Comparison of ENCODE assay signal across 13 cellular contexts in genomic region chr2:207148025-207148424, GRCh38. TPM values are rescaled to one million over a fixed set of nuclear protein-coding genes. Genes with fewer than 3 reads are reported as not detected.
DNase-seq lines count a peak whose midpoint lies in the region; ATAC-seq, FAIRE-seq and TF ChIP-seq lines count a peak whose summit lies in the region.
"Had no signal": no experiment of that assay in that cellular context is flagged by ENCODE, and none has a peak within 500 bp of the region (broad histone marks: within the 10 kb centered on the region; RNA-seq: fewer than 3 reads in every experiment).

No MANE protein-coding gene starts in this region.

- H3K4me1 Mint-ChIP-seq in HFFc6 (ENCODE audit: low read depth): peaks cover 80% of the 10 kb centered on the region
- peaks cover 63 to 83% of the 10 kb centered on the region in 2 donors for H3K4me1 Mint-ChIP-seq in stimulated activated naive B cell treated with anti-CD40 and anti-IgM and Interleukin-4, amounts not matched to agents 10 μg/mL and 1 μg/mL and 100 μg/mL, for 72 hours
- H3K4me1 Mint-ChIP-seq in stimulated activated naive CD8-positive, alpha-beta T cell treated with anti-CD3 and anti-CD28 coated beads, Interleukin-15, amount 100 ng/mL, for 72 hours: peaks cover 78% of the 10 kb centered on the region

- no peak for TF ChIP-seq POLR2A in GM12891 (IDR thresholded peaks at IDR 0.05; ENCODE audit: low read depth, low read length)

- H3K36me3 ChIP-seq in adipocyte (ENCODE audit: control insufficient read depth, insufficient read depth, low read length, severe bottlenecking): peaks cover 16% of the 10 kb centered on the region

- H3K4me1 ChIP-seq in adipocyte (ENCODE audit: control insufficient read depth, insufficient read depth, low read length): peaks cover 74% of the 10 kb centered on the region
- peaks cover 35% of the 10 kb centered on the region for H3K4me1 ChIP-seq in foreskin keratinocyte

- H3K27me3 ChIP-seq in adipocyte (replicated peaks; ENCODE audit: control insufficient read depth, insufficient read depth, low read length): no peaks in the 10 kb centered on the region
- no peaks in the 10 kb centered on the region for H3K27me3 ChIP-seq in foreskin keratinocyte
- H3K27me3 ChIP-seq: right atrium auricular region had no signal

- in situ Hi-C loops in GM13977 (cut with MboI; ENCODE audit: low pct_unique_long_range_greater_than_20kb, low sequenced_read_pairs, unreplicated experiment): no loop called here

- ATAC-seq in foreskin keratinocyte: peak; percentile 24
- no peak for ATAC-seq in stimulated activated naive B cell treated with anti-CD40 and anti-IgM and Interleukin-4, amounts not matched to agents 10 μg/mL and 1 μg/mL and 100 μg/mL, for 72 hours (replicated peaks)
- no peak for ATAC-seq in stimulated activated naive CD8-positive, alpha-beta T cell treated with anti-CD3 and anti-CD28 coated beads, Interleukin-15, amount 100 ng/mL, for 72 hours
- ATAC-seq: activated T-helper 17 cell treated with anti-CD3 and anti-CD28 coated beads, Interleukin-2, amount 50 U/mL, for 72 hours; CD8-positive, alpha-beta T cell had no signal

- H3K36me3 Mint-ChIP-seq in HFFc6 (ENCODE audit: low read depth): peaks cover 66% of the 10 kb centered on the region
- peaks cover 23 to 49% of the 10 kb centered on the region in 2 donors for H3K36me3 Mint-ChIP-seq in stimulated activated naive B cell treated with anti-CD40 and anti-IgM and Interleukin-4, amounts not matched to agents 10 μg/mL and 1 μg/mL and 100 μg/mL, for 72 hours

- no peaks in the 10 kb centered on the region for H3K9me3 Mint-ChIP-seq in HFFc6
- H3K9me3 Mint-ChIP-seq in stimulated activated naive B cell treated with anti-CD40 and anti-IgM and Interleukin-4, amounts not matched to agents 10 μg/mL and 1 μg/mL and 100 μg/mL, for 72 hours: no peaks in the 10 kb centered on the region
- H3K9me3 Mint-ChIP-seq in stimulated activated naive CD8-positive, alpha-beta T cell treated with anti-CD3 and anti-CD28 coated beads, Interleukin-15, amount 100 ng/mL, for 72 hours: no peaks in the 10 kb centered on the region
- H3K9me3 Mint-ChIP-seq: activated T-helper 17 cell treated with anti-CD3 and anti-CD28 coated beads, Interleukin-2, amount 50 U/mL, for 72 hours; CD8-positive, alpha-beta T cell; T-helper 1 cell treated with Interleukin-12 subunit alpha and Interleukin-12 subunit beta and Interleukin-4 antibody, amounts not matched to agents 30 μg/mL and 1 μg/mL, for 36 hours had no signal

- FAIRE-seq in GM12891 (lab: Jason Lieb, UNC): no peak

- peak overlapping the region; percentile 43 for H3K4me3 ChIP-seq in adipocyte (ENCODE audit: low read length)
- H3K4me3 ChIP-seq: right atrium auricular region had no signal

- H3K27ac ChIP-seq in foreskin keratinocyte: no peak overlapping the region

- H3K27me3 Mint-ChIP-seq in HFFc6 (ENCODE audit: insufficient read depth): peaks cover 8% of the 10 kb centered on the region
- no peaks in the 10 kb centered on the region for H3K27me3 Mint-ChIP-seq in stimulated activated naive B cell treated with anti-CD40 and anti-IgM and Interleukin-4, amounts not matched to agents 10 μg/mL and 1 μg/mL and 100 μg/mL, for 72 hours
- no peaks in the 10 kb centered on the region for H3K27me3 Mint-ChIP-seq in stimulated activated naive CD8-positive, alpha-beta T cell treated with anti-CD3 and anti-CD28 coated beads, Interleukin-15, amount 100 ng/mL, for 72 hours
- H3K27me3 Mint-ChIP-seq: activated CD4-positive, alpha-beta T cell treated with anti-CD3 and anti-CD28 coated beads, Interleukin-2, amount 10 ng/mL, durations not matched to agents 7 days and 5 days; activated T-helper 17 cell treated with anti-CD3 and anti-CD28 coated beads, Interleukin-2, amount 50 U/mL, for 72 hours had no signal

- TF ChIP-seq CTCF in HFFc6 (IDR thresholded peaks at IDR 0.05) (no peak), foreskin keratinocyte (conservative IDR thresholded peaks at IDR 0.05) (no peak), GM13977 (IDR thresholded peaks at IDR 0.05; ENCODE audit: extremely low read depth, insufficient read depth, missing control alignments) (no peak)

- H3K9ac ChIP-seq in adipocyte (ENCODE audit: low read length): peak overlapping the region; percentile 27

- H3K27ac Mint-ChIP-seq in HFFc6: peak overlapping the region; percentile 22; the same call in 1 of the 2 replicates
- peak overlapping the region; percentile 25 for H3K27ac Mint-ChIP-seq in stimulated activated naive B cell treated with anti-CD40 and anti-IgM and Interleukin-4, amounts not matched to agents 10 μg/mL and 1 μg/mL and 100 μg/mL, for 72 hours
- no peak overlapping the region for H3K27ac Mint-ChIP-seq in stimulated activated naive CD8-positive, alpha-beta T cell treated with anti-CD3 and anti-CD28 coated beads, Interleukin-15, amount 100 ng/mL, for 72 hours
- H3K27ac Mint-ChIP-seq: activated CD4-positive, alpha-beta T cell treated with anti-CD3 and anti-CD28 coated beads, Interleukin-2, amount 10 ng/mL, durations not matched to agents 7 days and 5 days; T-helper 1 cell treated with Interleukin-12 subunit alpha and Interleukin-12 subunit beta and Interleukin-4 antibody, amounts not matched to agents 30 μg/mL and 1 μg/mL, for 36 hours had no signal

- peak; percentile 51 for DNase-seq in HFFc6
- DNase-seq in adipocyte (ENCODE audit: low read depth): peak; percentile 43
- DNase-seq in foreskin keratinocyte: peak in 1 of 2 donors; percentile 57
- no peak for DNase-seq in stimulated activated naive B cell treated with anti-CD40 and anti-IgM and Interleukin-4, amounts not matched to agents 10 μg/mL and 1 μg/mL and 100 μg/mL, for 72 hours
- no peak for DNase-seq in GM13977 (ENCODE audit: low spot score)
- no peak for DNase-seq in stimulated activated naive CD8-positive, alpha-beta T cell treated with anti-CD3 and anti-CD28 coated beads, Interleukin-15, amount 100 ng/mL, for 72 hours
- DNase-seq in activated naive CD4-positive, alpha-beta T cell treated with anti-CD3 and anti-CD28 coated beads, Interleukin-2, amount 50 U/mL, for 16 hours: no peak
- DNase-seq in GM12891 (ENCODE audit: insufficient read length, low spot score): no peak
- DNase-seq: activated CD4-positive, alpha-beta T cell treated with anti-CD3 and anti-CD28 coated beads, Interleukin-2, amount 10 ng/mL, durations not matched to agents 7 days and 5 days; CD8-positive, alpha-beta T cell had no signal

- no peaks in the 10 kb centered on the region for H3K9me3 ChIP-seq in adipocyte (ENCODE audit: control insufficient read depth, low read length)
- H3K9me3 ChIP-seq: right atrium auricular region had no signal

- no peak overlapping the region for H3K4me3 Mint-ChIP-seq in HFFc6
- H3K4me3 Mint-ChIP-seq in stimulated activated naive B cell treated with anti-CD40 and anti-IgM and Interleukin-4, amounts not matched to agents 10 μg/mL and 1 μg/mL and 100 μg/mL, for 72 hours: no peak overlapping the region
- no peak overlapping the region for H3K4me3 Mint-ChIP-seq in stimulated activated naive CD8-positive, alpha-beta T cell treated with anti-CD3 and anti-CD28 coated beads, Interleukin-15, amount 100 ng/mL, for 72 hours
- H3K4me3 Mint-ChIP-seq: activated CD4-positive, alpha-beta T cell treated with anti-CD3 and anti-CD28 coated beads, Interleukin-2, amount 10 ng/mL, durations not matched to agents 7 days and 5 days; activated T-helper 17 cell treated with anti-CD3 and anti-CD28 coated beads, Interleukin-2, amount 50 U/mL, for 72 hours; CD8-positive, alpha-beta T cell; T-helper 1 cell treated with Interleukin-12 subunit alpha and Interleukin-12 subunit beta and Interleukin-4 antibody, amounts not matched to agents 30 μg/mL and 1 μg/mL, for 36 hours had no signal

TF ChIP-seq in GM12891, 5 proteins besides CTCF, POLR2A, EP300 and RAD21:
- TF ChIP-seq POU2F2 (IDR thresholded peaks at IDR 0.05; ENCODE audit: low read depth, low read length): no peak
- TF ChIP-seq SPI1 (IDR thresholded peaks at IDR 0.05; ENCODE audit: low read depth, low read length): no peak
- TF ChIP-seq POLR2AphosphoS5 (IDR thresholded peaks at IDR 0.05; ENCODE audit: low read depth, low read length): no peak
- TF ChIP-seq TAF1 (IDR thresholded peaks at IDR 0.05; ENCODE audit: low read depth, low read length): no peak
- TF ChIP-seq PAX5 (IDR thresholded peaks at IDR 0.05; ENCODE audit: insufficient read depth, low read length, severe bottlenecking): no peak

RNA-seq across cellular contexts. Expression of gene KLF7, which starts 17.7 kb away (rescaled TPM):
- 10 to 100 TPM; 29.4 to 45.0 (median 34.0) TPM for total RNA-seq in HFFc6 (2021; fragmentation: NEBNext Ultra II Directional; extraction: Animal tissue kit (Norgen Biotek cat#: 25700))
- 32.3 and 40.6 TPM in 2 replicates for total RNA-seq in foreskin keratinocyte
- polyA plus RNA-seq in foreskin keratinocyte: 6.3 and 6.7 TPM in 2 replicates
- polyA plus RNA-seq in GM12891 (2012; ENCODE audit: low read depth, missing spikeins): 6.7 TPM

Comparison
In these comparisons a context has a peak if more than half of its experiments do, and no peak if none do; other contexts are left out.
1. DNase-seq: peak in HFFc6 (single experiment) and adipocyte (single experiment); none in stimulated activated naive B cell treated with anti-CD40 and anti-IgM and Interleukin-4, amounts not matched to agents 10 μg/mL and 1 μg/mL and 100 μg/mL, for 72 hours (single experiment), GM13977 (single experiment), stimulated activated naive CD8-positive, alpha-beta T cell treated with anti-CD3 and anti-CD28 coated beads, Interleukin-15, amount 100 ng/mL, for 72 hours (0 of 2), activated naive CD4-positive, alpha-beta T cell treated with anti-CD3 and anti-CD28 coated beads, Interleukin-2, amount 50 U/mL, for 16 hours (single experiment) and GM12891 (single experiment).
2. H3K27ac Mint-ChIP-seq: peak in HFFc6 (single experiment) and stimulated activated naive B cell treated with anti-CD40 and anti-IgM and Interleukin-4, amounts not matched to agents 10 μg/mL and 1 μg/mL and 100 μg/mL, for 72 hours (single experiment); none in stimulated activated naive CD8-positive, alpha-beta T cell treated with anti-CD3 and anti-CD28 coated beads, Interleukin-15, amount 100 ng/mL, for 72 hours (0 of 2).